ENCODE assay signal across 11 cellular contexts in genomic region chr4:147987252-147987651, GRCh38.
DNase-seq lines count a peak whose midpoint lies in the region; ATAC-seq lines count a peak whose summit lies in the region.
"Had no signal": no experiment of that assay in that cellular context is flagged by ENCODE, and none has a peak within 500 bp of the region (broad histone marks: within the 10 kb centered on the region; RNA-seq: fewer than 3 reads in every experiment).

No MANE protein-coding gene starts in this region.

- intact Hi-C loops in dendritic cell treated with granulocyte-macrophage colony-stimulating factor and Interleukin-4, amounts not matched to agents 40 ng/mL and 50 ng/mL, for 4 days (cut with micrococcal nuclease), result no loop called here

- H3K4me3 Mint-ChIP-seq in dendritic cell treated with granulocyte-macrophage colony-stimulating factor and Interleukin-4, amounts not matched to agents 40 ng/mL and 50 ng/mL, for 4 days, result no peak overlapping the region

- ATAC-seq in GM18861 (IDR thresholded peaks at IDR 0.05; ENCODE audit: unreplicated experiment), result peak; percentile 72
- peak; percentile 74 for ATAC-seq in GM21717 (IDR thresholded peaks at IDR 0.05; ENCODE audit: unreplicated experiment)
- ATAC-seq in HG03196 (IDR thresholded peaks at IDR 0.05; ENCODE audit: unreplicated experiment), result peak; percentile 63

- H3K9me3 Mint-ChIP-seq in dendritic cell treated with granulocyte-macrophage colony-stimulating factor and Interleukin-4, amounts not matched to agents 40 ng/mL and 50 ng/mL, for 4 days, result no peaks in the 10 kb centered on the region
- H3K9me3 Mint-ChIP-seq: activated T-helper 2 cell treated with anti-CD3 and anti-CD28 coated beads, Interferon-gamma antibody, Interleukin-2, Interleukin-4, amounts not matched to agents 10 μg/mL and 5 μg/mL and 100 μg/mL, durations not matched to agents 14 hours and 24 hours and 36 hours had no signal

- H3K4me1 Mint-ChIP-seq in dendritic cell treated with granulocyte-macrophage colony-stimulating factor and Interleukin-4, amounts not matched to agents 40 ng/mL and 50 ng/mL, for 4 days (ENCODE audit: low read depth), result peaks cover 40% of the 10 kb centered on the region

- H3K27me3 Mint-ChIP-seq in dendritic cell treated with granulocyte-macrophage colony-stimulating factor and Interleukin-4, amounts not matched to agents 40 ng/mL and 50 ng/mL, for 4 days, result no peaks in the 10 kb centered on the region

- H3K36me3 Mint-ChIP-seq in dendritic cell treated with granulocyte-macrophage colony-stimulating factor and Interleukin-4, amounts not matched to agents 40 ng/mL and 50 ng/mL, for 4 days (ENCODE audit: low read depth), result peaks cover 97% of the 10 kb centered on the region

- no peak for DNase-seq in SK-N-DZ (ENCODE audit: low spot score)
- no peak for DNase-seq in activated CD4-positive, alpha-beta T cell treated with anti-CD3 and anti-CD28 coated beads for 1 hour
- no peak for DNase-seq in NCI-H128 (lab: John Stamatoyannopoulos, UW; ENCODE audit: unreplicated experiment)
- DNase-seq in NOMO-1 treated with DMSO at 0.1 percent for 48 hours (lab: John Stamatoyannopoulos, UW; ENCODE audit: unreplicated experiment), result no peak
- DNase-seq: NCI-H1436, ovary had no signal

- H3K27ac Mint-ChIP-seq in dendritic cell treated with granulocyte-macrophage colony-stimulating factor and Interleukin-4, amounts not matched to agents 40 ng/mL and 50 ng/mL, for 4 days, result peak overlapping the region; percentile 47
- H3K27ac Mint-ChIP-seq: activated T-helper 2 cell treated with anti-CD3 and anti-CD28 coated beads, Interferon-gamma antibody, Interleukin-2, Interleukin-4, amounts not matched to agents 10 μg/mL and 5 μg/mL and 100 μg/mL, durations not matched to agents 14 hours and 24 hours and 36 hours had no signal
